ENCODE assay signal across 10 cellular contexts in genomic region chr1:115430717-115431116, GRCh38.
DNase-seq lines count a peak whose midpoint lies in the region; ATAC-seq, FAIRE-seq and TF ChIP-seq lines count a peak whose summit lies in the region.
"Had no signal": no experiment of that assay in that cellular context is flagged by ENCODE, and none has a peak within 500 bp of the region (broad histone marks: within the 10 kb centered on the region; RNA-seq: fewer than 3 reads in every experiment).

No MANE protein-coding gene starts in this region.

- no peaks in the 10 kb centered on the region for H3K36me3 ChIP-seq in small intestine (ENCODE audit: control insufficient read depth in 2 of 2, insufficient read depth in 2 of 2, low read length in 2 of 2)

- H3K36me3 Mint-ChIP-seq in activated T-cell treated with anti-CD3 and anti-CD28 coated beads, Interleukin-2, amount 50 U/mL, for 72 hours (ENCODE audit: insufficient read depth in 2 of 2): no peaks in the 10 kb centered on the region
- H3K36me3 Mint-ChIP-seq in activated T-cell treated with anti-CD3 and anti-CD28 coated beads, Interleukin-2, amount 50 U/mL, for 24 hours (ENCODE audit: low read depth): no peaks in the 10 kb centered on the region

- no peak for DNase-seq in activated T-cell treated with anti-CD3 and anti-CD28 coated beads, Interleukin-2, amount 50 U/mL, for 72 hours
- no peak for DNase-seq in activated T-cell treated with anti-CD3 and anti-CD28 coated beads, Interleukin-2, amount 50 U/mL, for 24 hours
- peak; percentile 26 for DNase-seq in NCI-H748 treated with DMSO at 0.1 percent for 48 hours (lab: John Stamatoyannopoulos, UW)
- DNase-seq in epithelial cell of proximal tubule (ENCODE audit: low read depth): peak; percentile 93
- DNase-seq in small intestine: peak; percentile 6
- no peak for DNase-seq in NCI-H82 (lab: John Stamatoyannopoulos, UW)
- no peak for DNase-seq in HuH-7.5 (ENCODE audit: low spot score)
- DNase-seq in NCI-H1048 (lab: John Stamatoyannopoulos, UW): no peak
- DNase-seq: activated naive CD4-positive, alpha-beta T cell treated with anti-CD3 and anti-CD28 coated beads for 36 hours had no signal

- H3K27ac Mint-ChIP-seq in activated T-cell treated with anti-CD3 and anti-CD28 coated beads, Interleukin-2, amount 50 U/mL, for 72 hours: no peak overlapping the region
- H3K27ac Mint-ChIP-seq in activated T-cell treated with anti-CD3 and anti-CD28 coated beads, Interleukin-2, amount 50 U/mL, for 24 hours: no peak overlapping the region
- H3K27ac Mint-ChIP-seq: activated naive CD4-positive, alpha-beta T cell treated with anti-CD3 and anti-CD28 coated beads for 36 hours had no signal

- TF ChIP-seq CTCF in epithelial cell of proximal tubule (conservative IDR thresholded peaks at IDR 0.05; ENCODE audit: low read depth, low read length): no peak

- H3K4me1 ChIP-seq in small intestine (ENCODE audit: control insufficient read depth in 2 of 2, insufficient read depth in 1 of 2, low read depth in 1 of 2, low read length in 1 of 2): peaks cover 0 to 2% of the 10 kb centered on the region in 2 donors

- ATAC-seq in activated T-cell treated with anti-CD3 and anti-CD28 coated beads, Interleukin-2, amount 50 U/mL, for 72 hours (replicated peaks in 1 of 2): peak; percentile 34 to 61

- H3K27me3 Mint-ChIP-seq in activated T-cell treated with anti-CD3 and anti-CD28 coated beads, Interleukin-2, amount 50 U/mL, for 72 hours (ENCODE audit: low read depth): peaks cover 14% of the 10 kb centered on the region
- H3K27me3 Mint-ChIP-seq in activated T-cell treated with anti-CD3 and anti-CD28 coated beads, Interleukin-2, amount 50 U/mL, for 24 hours: peaks cover 34% of the 10 kb centered on the region

- H3K4me3 Mint-ChIP-seq in activated T-cell treated with anti-CD3 and anti-CD28 coated beads, Interleukin-2, amount 50 U/mL, for 72 hours: no peak overlapping the region
- H3K4me3 Mint-ChIP-seq in activated T-cell treated with anti-CD3 and anti-CD28 coated beads, Interleukin-2, amount 50 U/mL, for 24 hours: no peak overlapping the region
- H3K4me3 Mint-ChIP-seq: activated naive CD4-positive, alpha-beta T cell treated with anti-CD3 and anti-CD28 coated beads for 36 hours had no signal

- H3K4me1 Mint-ChIP-seq in activated T-cell treated with anti-CD3 and anti-CD28 coated beads, Interleukin-2, amount 50 U/mL, for 72 hours (ENCODE audit: low read depth): no peaks in the 10 kb centered on the region
- peaks cover 3% of the 10 kb centered on the region for H3K4me1 Mint-ChIP-seq in activated T-cell treated with anti-CD3 and anti-CD28 coated beads, Interleukin-2, amount 50 U/mL, for 24 hours (ENCODE audit: low read depth)

- no peaks in the 10 kb centered on the region for H3K9me3 Mint-ChIP-seq in activated T-cell treated with anti-CD3 and anti-CD28 coated beads, Interleukin-2, amount 50 U/mL, for 72 hours
- no peaks in the 10 kb centered on the region for H3K9me3 Mint-ChIP-seq in activated T-cell treated with anti-CD3 and anti-CD28 coated beads, Interleukin-2, amount 50 U/mL, for 24 hours
- H3K9me3 Mint-ChIP-seq: activated naive CD4-positive, alpha-beta T cell treated with anti-CD3 and anti-CD28 coated beads for 36 hours had no signal

- H3K27me3 ChIP-seq in small intestine (ENCODE audit: control insufficient read depth in 2 of 2, insufficient read depth in 2 of 2, low read length in 2 of 2): peaks cover 0 to 4% of the 10 kb centered on the region in 2 donors

- H3K4me3 ChIP-seq in epithelial cell of proximal tubule (ENCODE audit: low read depth, low read length) (no peak overlapping the region), small intestine (ENCODE audit: low read depth in 1 of 2, low read length in 2 of 2) (no peak overlapping the region)

- WGBS in small intestine, 3 donors: 33 to 80% (median 57%) methylated on average over 6 of the region's 6 CpGs

- FAIRE-seq in small intestine (lab: Jason Lieb, UNC): no peak

- no peaks in the 10 kb centered on the region for H3K9me3 ChIP-seq in small intestine (ENCODE audit: control insufficient read depth, low read depth)

- H3K27ac ChIP-seq in small intestine (ENCODE audit: low read depth in 1 of 2, low read length in 1 of 2): no peak overlapping the region
- H3K27ac ChIP-seq: C4-2B had no signal

Comparison
In these comparisons a context has a peak if more than half of its experiments do, and no peak if none do; other contexts are left out.
1. DNase-seq: peak in NCI-H748 treated with DMSO at 0.1 percent for 48 hours (single experiment), epithelial cell of proximal tubule (single experiment) and small intestine (single experiment); none in activated T-cell treated with anti-CD3 and anti-CD28 coated beads, Interleukin-2, amount 50 U/mL, for 72 hours (0 of 2), activated T-cell treated with anti-CD3 and anti-CD28 coated beads, Interleukin-2, amount 50 U/mL, for 24 hours (single experiment), NCI-H82 (single experiment), HuH-7.5 (single experiment) and NCI-H1048 (single experiment).